ENCODE assay signal across 8 cellular contexts in the genomic region with DNA sequence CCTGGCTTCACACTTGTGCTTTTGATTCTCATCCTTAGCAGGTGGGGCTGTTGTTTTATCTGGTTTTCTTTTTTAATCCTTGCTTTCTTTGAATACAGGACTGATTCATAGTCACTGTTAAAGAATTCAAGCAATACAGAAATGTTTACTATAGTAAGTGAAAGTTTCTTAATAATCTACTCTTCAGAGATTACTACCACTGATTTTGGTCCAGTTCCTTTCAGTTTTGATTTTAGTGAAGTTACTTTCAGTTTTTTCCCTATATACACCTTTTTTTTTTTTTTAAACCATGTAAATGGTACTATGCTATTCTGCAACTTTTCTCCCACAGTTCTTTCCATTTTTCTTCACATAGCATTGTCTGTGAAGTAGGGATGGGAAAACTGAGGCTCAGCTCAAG. TPM values are rescaled to one million over a fixed set of nuclear protein-coding genes. Genes with fewer than 3 reads are reported as not detected.
DNase-seq lines count a peak whose midpoint lies in the region; ATAC-seq and TF ChIP-seq lines count a peak whose summit lies in the region.

No MANE protein-coding gene starts in this region.

- no peaks in the 10 kb centered on the region for H3K9me3 ChIP-seq in muscle layer of duodenum (ENCODE audit: control insufficient read depth in 1 of 2, low read length in 2 of 2)

- peak overlapping the region; percentile 74 for H3K27ac ChIP-seq in muscle layer of duodenum (ENCODE audit: low read length)

- DNase-seq in A172 (ENCODE audit: low spot score) (peak; percentile 12), GM20000 (ENCODE audit: low spot score) (peak; percentile 67), SIG-M5 (lab: John Stamatoyannopoulos, UW) (no peak)
- no peak for DNase-seq in activated naive CD8-positive, alpha-beta T cell treated with anti-CD3 and anti-CD28 coated beads for 36 hours
- DNase-seq in stimulated activated naive CD4-positive, alpha-beta T cell treated with Interleukin-2 at 50 U/mL for 16 hours (lab: John Stamatoyannopoulos, UW), result no peak

- peaks cover 74% of the 10 kb centered on the region for H3K4me1 Mint-ChIP-seq in activated naive CD8-positive, alpha-beta T cell treated with anti-CD3 and anti-CD28 coated beads for 36 hours

- peaks cover 43 to 67% of the 10 kb centered on the region in 2 donors for H3K4me1 ChIP-seq in muscle layer of duodenum (ENCODE audit: control insufficient read depth in 1 of 2, insufficient read depth in 2 of 2, low read length in 2 of 2)

- no peaks in the 10 kb centered on the region for H3K36me3 ChIP-seq in muscle layer of duodenum (ENCODE audit: control insufficient read depth in 1 of 2, insufficient read depth in 2 of 2, low read length in 2 of 2)

- peaks cover 18% of the 10 kb centered on the region for H3K36me3 Mint-ChIP-seq in activated naive CD8-positive, alpha-beta T cell treated with anti-CD3 and anti-CD28 coated beads for 36 hours

- TF ChIP-seq CTCF in GM20000 (IDR thresholded peaks at IDR 0.05; ENCODE audit: extremely low read depth, missing control alignments), result no peak

- ATAC-seq in GM19035 (IDR thresholded peaks at IDR 0.05; ENCODE audit: unreplicated experiment), result no peak
- ATAC-seq in GM21381 (IDR thresholded peaks at IDR 0.05; ENCODE audit: unreplicated experiment), result no peak

- H3K27me3 ChIP-seq in muscle layer of duodenum (ENCODE audit: low read depth, low read length), result no peaks in the 10 kb centered on the region

- H3K4me3 ChIP-seq in muscle layer of duodenum (ENCODE audit: low read depth in 1 of 2, low read length in 2 of 2), result no peak overlapping the region

- peak overlapping the region; percentile 100 for H3K27ac Mint-ChIP-seq in activated naive CD8-positive, alpha-beta T cell treated with anti-CD3 and anti-CD28 coated beads for 36 hours

- H3K4me3 Mint-ChIP-seq in activated naive CD8-positive, alpha-beta T cell treated with anti-CD3 and anti-CD28 coated beads for 36 hours, result peak overlapping the region; percentile 90

- H3K9me3 Mint-ChIP-seq in activated naive CD8-positive, alpha-beta T cell treated with anti-CD3 and anti-CD28 coated beads for 36 hours, result no peaks in the 10 kb centered on the region

- no peaks in the 10 kb centered on the region for H3K27me3 Mint-ChIP-seq in activated naive CD8-positive, alpha-beta T cell treated with anti-CD3 and anti-CD28 coated beads for 36 hours

RNA-seq across cellular contexts. Expression of a gene that starts 53.6 kb away (rescaled TPM):
- total RNA-seq in A172 (2014; rRNA removed; shearing (Covaris generic)), result 62.1 and 84.0 TPM in 2 replicates
- total RNA-seq in activated naive CD8-positive, alpha-beta T cell treated with anti-CD3 and anti-CD28 coated beads for 36 hours, result 100 to 1,000 TPM; 196 to 202 TPM

RNA-seq across cellular contexts. Expression of a gene that starts 56.2 kb away (rescaled TPM):
- total RNA-seq in A172 (2014; rRNA removed; shearing (Covaris generic)), result 0.26 and 0.88 TPM in 2 replicates
- 1 to 10 TPM; 3.0 to 3.1 TPM for total RNA-seq in activated naive CD8-positive, alpha-beta T cell treated with anti-CD3 and anti-CD28 coated beads for 36 hours

RNA-seq across cellular contexts. Expression of a gene that starts 56.9 kb away (rescaled TPM):
- 43.2 and 101 TPM in 2 replicates for total RNA-seq in A172 (2014; rRNA removed; shearing (Covaris generic))
- total RNA-seq in activated naive CD8-positive, alpha-beta T cell treated with anti-CD3 and anti-CD28 coated beads for 36 hours, result 100 to 1,000 TPM; 306 to 312 TPM

Comparison
In these comparisons a context has a peak if more than half of its experiments do, and no peak if none do; other contexts are left out.
1. DNase-seq: peak in A172 (single experiment) and GM20000 (single experiment); none in activated naive CD8-positive, alpha-beta T cell treated with anti-CD3 and anti-CD28 coated beads for 36 hours (single experiment), stimulated activated naive CD4-positive, alpha-beta T cell treated with Interleukin-2 at 50 U/mL for 16 hours (single experiment) and SIG-M5 (single experiment).